In the genomic region with DNA sequence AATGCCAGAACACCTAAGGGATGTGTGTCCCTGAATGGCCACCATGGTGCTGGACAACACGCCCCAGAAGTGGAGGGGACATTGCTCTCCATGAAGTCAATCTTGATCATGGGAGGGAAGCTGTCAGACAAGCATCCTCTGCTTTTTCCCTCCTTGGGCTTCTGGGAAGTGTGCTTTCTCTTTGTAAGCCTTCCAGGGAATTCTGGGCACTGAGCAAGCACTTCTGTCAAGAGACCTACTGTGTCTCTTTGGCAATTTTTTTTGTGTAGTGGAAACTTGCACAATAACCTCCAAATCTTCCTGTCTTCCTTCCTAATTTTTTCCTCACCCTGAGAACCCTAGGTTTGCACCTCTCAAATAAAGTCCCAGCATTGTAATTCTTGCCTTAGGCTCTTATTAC, we compare ENCODE assay signal across 16 cellular contexts.
"Had no signal": no experiment of that assay in that cellular context is flagged by ENCODE, and none has a peak within 500 bp of the region (broad histone marks: within the 10 kb centered on the region; RNA-seq: fewer than 3 reads in every experiment).

No MANE protein-coding gene starts in this region.

- H3K4me2 ChIP-seq: hepatocyte had no signal

- H3K4me1 ChIP-seq: parathyroid adenoma had no signal

- H3K27ac ChIP-seq: hepatocyte, parathyroid adenoma, VCaP had no signal

- ATAC-seq: activated CD8-positive, alpha-beta T cell treated with anti-CD3 and anti-CD28 coated beads for 36 hours; activated T-cell treated with anti-CD3 and anti-CD28 coated beads, Interleukin-2, amount 50 U/mL, for 72 hours; stimulated activated memory B cell treated with anti-CD40 and anti-IgM and Interleukin-4, amounts not matched to agents 10 μg/mL and 1 μg/mL and 100 μg/mL, for 72 hours; T-cell had no signal

- H3K4me3 ChIP-seq: hepatocyte had no signal

- H3K79me2 ChIP-seq: hepatocyte, parathyroid adenoma had no signal

- H2AFZ ChIP-seq: hepatocyte, parathyroid adenoma had no signal

- DNase-seq: activated CD8-positive, alpha-beta memory T cell treated with anti-CD3 and anti-CD28 coated beads, Interleukin-2, amount 50 U/mL, for 4 hours; activated CD8-positive, alpha-beta T cell treated with anti-CD3 and anti-CD28 coated beads for 36 hours; activated gamma-delta T cell treated with Interleukin-2 at 50 U/mL for 16 hours; activated naive CD8-positive, alpha-beta T cell treated with anti-CD3 and anti-CD28 coated beads for 36 hours; activated T-cell treated with anti-CD3 and anti-CD28 coated beads, Interleukin-2, amount 50 U/mL, for 72 hours; anterior cingulate cortex; kidney; naive B cell; retina; stimulated activated CD4-positive, alpha-beta T cell treated with anti-CD3 and anti-CD28 coated beads, Interleukin-1b, Interleukin-23, amount 100 ng/mL, for 48 hours; substantia nigra; T-cell had no signal

- H3K9ac ChIP-seq: parathyroid adenoma had no signal
